Comparison of ENCODE assay signal across 6 cellular contexts in the genomic region with DNA sequence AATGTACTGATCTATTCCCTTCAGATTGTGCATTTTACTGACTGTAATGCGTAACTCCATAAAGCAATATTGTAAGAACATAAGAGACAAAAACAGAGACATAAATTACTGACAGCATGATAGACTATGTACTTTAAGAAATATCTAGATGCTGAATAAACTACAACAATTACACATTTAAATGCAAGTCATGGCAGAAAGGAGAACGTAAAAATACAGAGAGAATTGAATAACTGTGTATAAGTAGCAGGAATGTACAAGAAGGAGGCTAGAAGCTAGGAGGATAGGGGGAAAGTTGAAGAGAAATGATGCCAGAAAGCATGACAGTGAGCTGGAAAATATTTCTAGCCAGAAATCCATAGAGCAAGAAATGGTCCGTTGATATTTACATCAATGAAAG.
"Had no signal": no experiment of that assay in that cellular context is flagged by ENCODE, and none has a peak within 500 bp of the region (broad histone marks: within the 10 kb centered on the region; RNA-seq: fewer than 3 reads in every experiment).

No MANE protein-coding gene starts in this region.

- H3K4me3 ChIP-seq: GM12878 had no signal

- DNase-seq: GDM1, GF-D8 had no signal

- FAIRE-seq: G401.6, GM12878, GM12891, GM18507 had no signal

- ATAC-seq: GM12878 had no signal
